In genomic region chrX:121349263-121349662, GRCh38 we compare ENCODE assay signal across 1 cellular context.
TF ChIP-seq lines count a peak whose summit lies in the region.

No MANE protein-coding gene starts in this region.

TF ChIP-seq in GM23338, 12 proteins besides CTCF, POLR2A, EP300 and RAD21 (continued from another document):
- no peak for TF ChIP-seq ZNF462 (CRISPR knock-in tag; IDR thresholded peaks at IDR 0.05)
- TF ChIP-seq STAT1 (IDR thresholded peaks at IDR 0.05; ENCODE audit: unreplicated experiment): no peak
- no peak for TF ChIP-seq ZNF331 (CRISPR knock-in tag; IDR thresholded peaks at IDR 0.05; ENCODE audit: low read depth)
TF ChIP-seq in GM23338: peak in this region for 0.
